In genomic region chr17:29784661-29785060, GRCh38 we compare ENCODE assay signal across 1 cellular context.
TF ChIP-seq lines count a peak whose summit lies in the region.

No MANE protein-coding gene starts in this region.

TF ChIP-seq in K562, 482 proteins besides CTCF, POLR2A, EP300 and RAD21 (continued from another document):
- TF ChIP-seq GMEB1 (CRISPR knock-in tag; IDR thresholded peaks at IDR 0.05), result no peak
- no peak for TF ChIP-seq SNIP1 (IDR thresholded peaks at IDR 0.05; ENCODE audit: low read depth)
- TF ChIP-seq MAFG (tag; conservative IDR thresholded peaks at IDR 0.05), result peak; percentile 49; the same call in 1 of the 2 replicates
- no peak for TF ChIP-seq NONO (IDR thresholded peaks at IDR 0.05; ENCODE audit: low read depth in 2 of 2, low read length in 1 of 2)
- peak; percentile 21; the same call in 1 of the 2 replicates for TF ChIP-seq ARID1B (IDR thresholded peaks at IDR 0.05)
TF ChIP-seq in K562: peak in this region for 8.
